13 cellular contexts compared by ENCODE assay signal in the genomic region with DNA sequence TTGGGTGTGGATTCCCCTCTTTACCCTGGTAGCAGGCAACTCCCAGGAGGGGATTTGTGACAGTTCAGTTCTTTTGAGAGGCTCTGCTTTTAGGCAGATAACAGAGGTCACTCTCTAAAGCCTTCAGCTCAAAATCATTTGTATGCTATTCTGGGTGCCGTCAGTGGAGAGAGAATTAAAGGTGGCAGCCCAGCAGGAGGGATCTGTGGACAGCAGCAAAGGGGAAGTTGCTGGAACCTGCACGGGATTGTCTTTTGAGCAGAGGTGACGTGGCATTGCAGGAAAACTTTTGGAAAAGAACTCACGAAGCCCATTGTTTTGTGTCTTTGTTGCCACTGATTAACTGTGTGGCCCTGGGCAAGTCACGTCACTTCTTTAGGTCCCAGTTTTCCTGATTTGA.
"Had no signal": no experiment of that assay in that cellular context is flagged by ENCODE, and none has a peak within 500 bp of the region (broad histone marks: within the 10 kb centered on the region; RNA-seq: fewer than 3 reads in every experiment).

No MANE protein-coding gene starts in this region.

- H3K27ac Mint-ChIP-seq: activated naive CD4-positive, alpha-beta T cell treated with anti-CD3 and anti-CD28 coated beads, Interleukin-2, amount 50 U/mL, for 72 hours; T-helper 2 cell treated with Interferon-gamma antibody and Interleukin-4, amounts not matched to agents 5 μg/mL and 100 μg/mL, for 36 hours had no signal

- DNase-seq: activated CD4-positive, alpha-beta T cell treated with anti-CD3 and anti-CD28 coated beads for 4 hours; activated CD8-positive, alpha-beta memory T cell treated with anti-CD3 and anti-CD28 coated beads for 24 hours; activated effector memory CD4-positive, alpha-beta T cell treated with Interleukin-2 at 50 U/mL for 16 hours; effector memory CD4-positive, alpha-beta T cell; kidney; nucleus accumbens; psoas muscle; SIG-M5; stimulated activated naive CD4-positive, alpha-beta T cell had no signal

- ATAC-seq: activated naive CD4-positive, alpha-beta T cell treated with anti-CD3 and anti-CD28 coated beads, Interleukin-2, amount 50 U/mL, for 72 hours; gastroesophageal sphincter; psoas muscle; sciatic nerve had no signal

- H3K4me3 Mint-ChIP-seq: T-helper 2 cell treated with Interferon-gamma antibody and Interleukin-4, amounts not matched to agents 5 μg/mL and 100 μg/mL, for 36 hours had no signal

- H3K9me3 Mint-ChIP-seq: activated naive CD4-positive, alpha-beta T cell treated with anti-CD3 and anti-CD28 coated beads, Interleukin-2, amount 50 U/mL, for 72 hours; T-helper 2 cell treated with Interferon-gamma antibody and Interleukin-4, amounts not matched to agents 5 μg/mL and 100 μg/mL, for 36 hours had no signal
